26 cellular contexts compared by ENCODE assay signal in genomic region chr12:86675197-86675596, GRCh38.
"Had no signal": no experiment of that assay in that cellular context is flagged by ENCODE, and none has a peak within 500 bp of the region (broad histone marks: within the 10 kb centered on the region; RNA-seq: fewer than 3 reads in every experiment).

No MANE protein-coding gene starts in this region.

- H3K36me3 Mint-ChIP-seq: activated naive CD4-positive, alpha-beta T cell treated with anti-CD3 and anti-CD28 coated beads, Interleukin-2, amount 50 U/mL, for 24 hours; WTC11 had no signal

- H3K36me3 ChIP-seq: ascending aorta, MG63 had no signal

- H3K27ac ChIP-seq: ascending aorta, body of pancreas, SK-N-MC had no signal

- H3K27ac Mint-ChIP-seq: activated CD8-positive, alpha-beta T cell treated with anti-CD3 and anti-CD28 coated beads, Interleukin-2, amount 10 ng/mL, durations not matched to agents 7 days and 5 days; activated naive CD4-positive, alpha-beta T cell treated with anti-CD3 and anti-CD28 coated beads, Interleukin-2, amount 50 U/mL, for 24 hours; activated naive CD8-positive, alpha-beta T cell treated with anti-CD3 and anti-CD28 coated beads, Interleukin-2, amount 50 U/mL, for 24 hours; T-helper 1 cell treated with Interleukin-12 subunit alpha and Interleukin-12 subunit beta and Interleukin-4 antibody, amounts not matched to agents 30 μg/mL and 1 μg/mL, for 36 hours; WTC11 had no signal

- H3K27me3 ChIP-seq: ascending aorta, body of pancreas, MG63 had no signal

- H3K9me3 ChIP-seq: ascending aorta, body of pancreas, MG63 had no signal

- DNase-seq: activated CD4-positive, alpha-beta T cell treated with anti-CD3 and anti-CD28 coated beads for 48 hours; activated CD4-positive, alpha-beta T cell treated with anti-CD3 and anti-CD28 coated beads, Interleukin-2, amount 50 U/mL, for 4 hours; activated CD4-positive, CD25-positive, alpha-beta regulatory T cell treated with anti-CD3 and anti-CD28 coated beads, Interleukin-2, amount 50 U/mL, for 72 hours; activated CD8-positive, alpha-beta memory T cell treated with anti-CD3 and anti-CD28 coated beads, Interleukin-2, amount 50 U/mL, for 48 hours; activated CD8-positive, alpha-beta T cell treated with anti-CD3 and anti-CD28 coated beads, Interleukin-2, amount 10 ng/mL, durations not matched to agents 7 days and 5 days; activated naive CD8-positive, alpha-beta T cell treated with anti-CD3 and anti-CD28 coated beads, Interleukin-2, amount 50 U/mL, for 24 hours; activated T-cell treated with anti-CD3 and anti-CD28 coated beads, Interleukin-2, amount 50 U/mL, for 1 hour; amniotic stem cell; body of pancreas; MG63; MV-4-11; NCI-H1092 treated with DMSO at 0.1 percent for 48 hours; NCI-H1417 treated with DMSO at 0.1 percent for 48 hours; NCI-H1694; NCI-H2029; NCI-H2107; NCI-H2171 treated with DMSO at 0.1 percent for 48 hours; NCI-H510A treated with DMSO at 0.1 percent for 48 hours; NCI-H69; SIG-M5 had no signal

- H3K4me3 Mint-ChIP-seq: activated CD8-positive, alpha-beta T cell treated with anti-CD3 and anti-CD28 coated beads, Interleukin-2, amount 10 ng/mL, durations not matched to agents 7 days and 5 days; activated naive CD4-positive, alpha-beta T cell treated with anti-CD3 and anti-CD28 coated beads, Interleukin-2, amount 50 U/mL, for 24 hours; activated naive CD8-positive, alpha-beta T cell treated with anti-CD3 and anti-CD28 coated beads, Interleukin-2, amount 50 U/mL, for 24 hours; central memory CD8-positive, alpha-beta T cell; T-helper 1 cell treated with Interleukin-12 subunit alpha and Interleukin-12 subunit beta and Interleukin-4 antibody, amounts not matched to agents 30 μg/mL and 1 μg/mL, for 36 hours; WTC11 had no signal

- H3K4me1 Mint-ChIP-seq: activated naive CD4-positive, alpha-beta T cell treated with anti-CD3 and anti-CD28 coated beads, Interleukin-2, amount 50 U/mL, for 24 hours; activated naive CD8-positive, alpha-beta T cell treated with anti-CD3 and anti-CD28 coated beads, Interleukin-2, amount 50 U/mL, for 24 hours; central memory CD8-positive, alpha-beta T cell had no signal

- H3K27me3 Mint-ChIP-seq: activated naive CD4-positive, alpha-beta T cell treated with anti-CD3 and anti-CD28 coated beads, Interleukin-2, amount 50 U/mL, for 24 hours; activated naive CD8-positive, alpha-beta T cell treated with anti-CD3 and anti-CD28 coated beads, Interleukin-2, amount 50 U/mL, for 24 hours; central memory CD8-positive, alpha-beta T cell had no signal

- ATAC-seq: activated CD8-positive, alpha-beta T cell treated with anti-CD3 and anti-CD28 coated beads, Interleukin-2, amount 10 ng/mL, durations not matched to agents 7 days and 5 days; activated naive CD8-positive, alpha-beta T cell treated with anti-CD3 and anti-CD28 coated beads, Interleukin-2, amount 50 U/mL, for 24 hours; body of pancreas; WTC11 had no signal

- H3K4me1 ChIP-seq: ascending aorta, body of pancreas had no signal

- H3K4me3 ChIP-seq: ascending aorta, body of pancreas, MG63, SK-N-MC had no signal
